Comparison of ENCODE assay signal across 8 cellular contexts in the genomic region with DNA sequence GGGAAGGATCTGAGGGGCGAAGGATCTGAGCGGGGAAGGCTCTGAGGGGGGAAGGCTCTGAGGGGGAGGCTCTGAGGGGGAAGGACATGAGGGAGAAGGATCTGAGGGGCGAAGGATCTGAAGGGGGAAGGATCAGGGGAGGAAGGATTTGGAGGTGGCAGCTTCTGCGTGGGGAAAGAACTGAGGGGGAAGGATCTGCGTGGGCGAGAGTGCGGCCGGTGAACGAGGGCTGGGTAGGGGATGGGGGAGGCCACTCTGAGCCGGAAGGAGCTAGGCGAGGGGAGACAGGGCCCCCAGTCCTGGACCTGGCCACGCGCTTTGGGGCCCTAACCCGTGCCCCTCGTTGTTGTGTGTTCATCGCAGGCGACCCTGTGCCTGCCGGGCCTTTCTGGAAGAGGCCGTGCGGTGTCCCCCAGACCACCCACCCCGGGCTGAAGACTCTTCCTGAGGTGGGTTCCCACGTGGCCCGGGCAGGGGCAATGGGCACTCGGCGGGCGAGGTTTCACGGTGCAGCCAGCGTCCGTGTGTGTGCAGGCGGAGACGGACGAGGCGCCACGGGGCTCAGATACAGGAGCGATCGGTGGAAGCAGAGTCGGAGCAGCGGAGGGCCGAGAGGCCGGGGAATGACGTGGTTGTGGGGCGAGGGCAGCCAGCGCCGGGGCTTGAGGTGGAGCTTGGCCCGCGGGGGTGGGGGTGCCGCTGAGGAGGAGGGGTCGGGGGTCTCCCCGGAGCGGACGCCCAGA. TPM values are rescaled to one million over a fixed set of nuclear protein-coding genes. Genes with fewer than 3 reads are reported as not detected.
A peak's percentile ranks its signal among the peaks of the same experiment; 100 is the strongest.
DNase-seq lines count a peak whose midpoint lies in the region; ATAC-seq and TF ChIP-seq lines count a peak whose summit lies in the region.

No MANE protein-coding gene starts in this region.

- in situ Hi-C loops in brain microvascular endothelial cell (cut with HindIII; ENCODE audit: low pct_ligation_motif_present, low sequenced_read_pairs), result no loop called here

- intact Hi-C loops in left lung (cut with DNase I), result no loop called here

- H3K4me1 ChIP-seq in left lung, result peaks cover 10 to 27% of the 10 kb centered on the region in 2 donors

- H3K36me3 ChIP-seq in brain microvascular endothelial cell (replicated peaks) (no peaks in the 10 kb centered on the region), left lung (no peaks in the 10 kb centered on the region)

- CTCF ChIA-PET in activated naive CD4-positive, alpha-beta T cell treated with anti-CD3 and anti-CD28 coated beads, Interleukin-2, amount 10 ng/mL, durations not matched to agents 7 days and 5 days (lab: Charles Lee), result interaction anchor here (0.6 kb wide), 1 partner anchor 440 kb away, joined by 3 read pairs; no protein-coding TSS in a partner anchor

- peaks cover 36% of the 10 kb centered on the region for H3K27me3 Mint-ChIP-seq in activated naive CD4-positive, alpha-beta T cell treated with anti-CD3 and anti-CD28 coated beads, Interleukin-2, amount 10 ng/mL, durations not matched to agents 7 days and 5 days
- H3K27me3 Mint-ChIP-seq in type B pancreatic cell, result peaks cover 47% of the 10 kb centered on the region

- H3K4me3 Mint-ChIP-seq in activated naive CD4-positive, alpha-beta T cell treated with anti-CD3 and anti-CD28 coated beads, Interleukin-2, amount 10 ng/mL, durations not matched to agents 7 days and 5 days, result peak overlapping the region; percentile 62
- H3K4me3 Mint-ChIP-seq in type B pancreatic cell, result peak overlapping the region; percentile 80

- H3K27ac Mint-ChIP-seq in activated naive CD4-positive, alpha-beta T cell treated with anti-CD3 and anti-CD28 coated beads, Interleukin-2, amount 10 ng/mL, durations not matched to agents 7 days and 5 days, result no peak overlapping the region
- no peak overlapping the region for H3K27ac Mint-ChIP-seq in type B pancreatic cell

- peak overlapping the region; percentile 40 for H3K4me3 ChIP-seq in brain microvascular endothelial cell (ENCODE audit: low read depth, low read length)
- peak overlapping the region; percentile 9 to 28 for H3K4me3 ChIP-seq in left lung

- H3K27ac ChIP-seq in brain microvascular endothelial cell (no peak overlapping the region), left lung (no peak overlapping the region)

- no peak for TF ChIP-seq CTCF in brain microvascular endothelial cell (IDR thresholded peaks at IDR 0.05; ENCODE audit: low read depth, low read length, missing control alignments)
- no peak for TF ChIP-seq CTCF in left lung (IDR thresholded peaks at IDR 0.05)
- TF ChIP-seq CTCF in type B pancreatic cell (conservative IDR thresholded peaks at IDR 0.05), result no peak

- H3K36me3 Mint-ChIP-seq in activated naive CD4-positive, alpha-beta T cell treated with anti-CD3 and anti-CD28 coated beads, Interleukin-2, amount 10 ng/mL, durations not matched to agents 7 days and 5 days, result peaks cover 1% of the 10 kb centered on the region
- no peaks in the 10 kb centered on the region for H3K36me3 Mint-ChIP-seq in type B pancreatic cell

- no peaks in the 10 kb centered on the region for H3K9me3 ChIP-seq in left lung

- ATAC-seq in left lung, result peak; percentile 30
- no peak for ATAC-seq in HG03469 (IDR thresholded peaks at IDR 0.05; ENCODE audit: unreplicated experiment)
- no peak for ATAC-seq in HG02973 (IDR thresholded peaks at IDR 0.05; ENCODE audit: unreplicated experiment)

- H3K4me1 Mint-ChIP-seq in activated naive CD4-positive, alpha-beta T cell treated with anti-CD3 and anti-CD28 coated beads, Interleukin-2, amount 10 ng/mL, durations not matched to agents 7 days and 5 days, result peaks cover 6% of the 10 kb centered on the region
- H3K4me1 Mint-ChIP-seq in type B pancreatic cell (ENCODE audit: unreplicated experiment), result peaks cover under 1% of the 10 kb centered on the region

- H3K27me3 ChIP-seq in brain microvascular endothelial cell (replicated peaks) (peaks cover 30% of the 10 kb centered on the region), left lung (peaks cover 32 to 70% of the 10 kb centered on the region in 2 donors)

- DNase-seq in activated naive CD4-positive, alpha-beta T cell treated with anti-CD3 and anti-CD28 coated beads, Interleukin-2, amount 10 ng/mL, durations not matched to agents 7 days and 5 days, result no peak
- DNase-seq in activated naive CD4-positive, alpha-beta T cell treated with Interleukin-2 at 50 U/mL for 16 hours, result no peak
- DNase-seq in brain microvascular endothelial cell (no peak), left lung (peak in 1 of 2 donors; percentile 77), type B pancreatic cell (ENCODE audit: extremely low spot score, unreplicated experiment) (peak; percentile 73), NCI-H2196 (lab: John Stamatoyannopoulos, UW; ENCODE audit: unreplicated experiment) (no peak)

- no peaks in the 10 kb centered on the region for H3K9me3 Mint-ChIP-seq in activated naive CD4-positive, alpha-beta T cell treated with anti-CD3 and anti-CD28 coated beads, Interleukin-2, amount 10 ng/mL, durations not matched to agents 7 days and 5 days
- H3K9me3 Mint-ChIP-seq in type B pancreatic cell, result peaks cover 5% of the 10 kb centered on the region

RNA-seq across cellular contexts. Expression of a gene that starts 2.0 kb away (rescaled TPM):
- total RNA-seq in left lung (not detected), type B pancreatic cell (ENCODE audit: low replicate concordance) (3.6 and 8.5 TPM in 2 replicates)

RNA-seq across cellular contexts. Expression of a gene that starts 12.5 kb away (rescaled TPM):
- total RNA-seq in left lung, result not detected
- total RNA-seq in type B pancreatic cell (ENCODE audit: low replicate concordance), result 1.3 and 2.8 TPM in 2 replicates

RNA-seq across cellular contexts. Expression of a gene that starts 23.2 kb away (rescaled TPM):
- total RNA-seq in left lung (10 to 100 TPM; 12.1 to 24.1 TPM), type B pancreatic cell (ENCODE audit: low replicate concordance) (20.4 and 21.7 TPM in 2 replicates)

RNA-seq across cellular contexts. Expression of a gene that starts 26.0 kb away (rescaled TPM):
- total RNA-seq in left lung (10 to 100 TPM; 34.3 to 48.5 TPM), type B pancreatic cell (ENCODE audit: low replicate concordance) (39.7 and 51.9 TPM in 2 replicates)

RNA-seq across cellular contexts. Expression of a gene that starts 26.0 kb away (rescaled TPM):
- total RNA-seq in left lung, result 10 to 100 TPM; 47.2 to 62.3 TPM
- 57.9 and 58.6 TPM in 2 replicates for total RNA-seq in type B pancreatic cell (ENCODE audit: low replicate concordance)
